ENCODE assay signal across 19 cellular contexts in the genomic region with DNA sequence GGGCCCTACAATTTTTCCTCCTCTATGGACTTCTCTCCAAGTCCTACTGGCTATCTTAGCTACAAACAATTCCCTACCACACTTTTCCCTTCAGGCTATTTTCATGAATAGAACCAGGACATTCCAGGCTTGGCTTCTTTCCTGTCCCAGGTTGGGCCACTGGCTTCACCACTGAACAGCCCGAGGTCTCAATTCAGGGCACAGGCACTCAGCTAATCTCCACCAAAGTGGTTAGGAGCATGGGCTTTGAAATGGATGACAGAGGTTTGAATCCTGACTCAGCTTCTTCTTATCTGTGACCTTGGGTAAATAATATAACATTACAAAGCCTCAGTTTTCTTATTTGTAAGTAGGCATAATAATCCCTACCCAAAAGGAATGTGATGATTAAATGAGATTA. TPM values are rescaled to one million over a fixed set of nuclear protein-coding genes. Genes with fewer than 3 reads are reported as not detected.
DNase-seq lines count a peak whose midpoint lies in the region; TF ChIP-seq lines count a peak whose summit lies in the region.
"Had no signal": no experiment of that assay in that cellular context is flagged by ENCODE, and none has a peak within 500 bp of the region (broad histone marks: within the 10 kb centered on the region; RNA-seq: fewer than 3 reads in every experiment).

No MANE protein-coding gene starts in this region.

- H3K79me2 ChIP-seq in mammary epithelial cell (ENCODE audit: insufficient read depth, low read length) (no peaks in the 10 kb centered on the region), parathyroid adenoma (no peaks in the 10 kb centered on the region)

- no peaks in the 10 kb centered on the region for H3K4me1 ChIP-seq in breast epithelium
- peaks cover 7% of the 10 kb centered on the region for H3K4me1 ChIP-seq in mammary epithelial cell (ENCODE audit: insufficient read depth, low read length)
- H3K4me1 ChIP-seq in parathyroid adenoma, result peaks cover 12% of the 10 kb centered on the region
- H3K4me1 ChIP-seq: HAP-1 had no signal

- TF ChIP-seq POLR2A in breast epithelium (IDR thresholded peaks at IDR 0.05), result no peak

- POLR2A ChIA-PET in MCF 10A (lab: Yijun Ruan, JAX), result interaction anchor here (0.6 to 2.0 kb wide), 3 partner anchors 32 to 875 kb away, joined by 3 to 7 read pairs (median 4); a partner anchor contains a TSS

- H2AFZ ChIP-seq in mammary epithelial cell (ENCODE audit: low read depth, low read length) (peak overlapping the region; percentile 32), parathyroid adenoma (peak overlapping the region; percentile 17)

- H3K9me3 ChIP-seq in breast epithelium, result no peaks in the 10 kb centered on the region
- H3K9me3 ChIP-seq in mammary epithelial cell (replicated peaks; ENCODE audit: insufficient read depth, low read length), result no peaks in the 10 kb centered on the region
- H3K9me3 ChIP-seq in parathyroid adenoma (ENCODE audit: control insufficient read depth, low read length), result no peaks in the 10 kb centered on the region
- H3K9me3 ChIP-seq: HAP-1, Peyer's patch had no signal

- H3K4me2 ChIP-seq in mammary epithelial cell (ENCODE audit: insufficient read depth, low read depth, low read length) (no peak overlapping the region), parathyroid adenoma (ENCODE audit: low read length) (peak overlapping the region; percentile 43)

- H3K9ac ChIP-seq in mammary epithelial cell (ENCODE audit: insufficient read depth, low read length) (no peak overlapping the region), parathyroid adenoma (no peak overlapping the region)

- H3K27me3 ChIP-seq in breast epithelium (no peaks in the 10 kb centered on the region), mammary epithelial cell (ENCODE audit: insufficient read depth, low read length) (no peaks in the 10 kb centered on the region), parathyroid adenoma (ENCODE audit: control insufficient read depth, insufficient read depth, low read length) (no peaks in the 10 kb centered on the region)
- H3K27me3 ChIP-seq: Peyer's patch had no signal

- H3K27me3 Mint-ChIP-seq in MCF 10A (ENCODE audit: insufficient read depth, unreplicated experiment), result no peaks in the 10 kb centered on the region

- H3K9me3 Mint-ChIP-seq in MCF 10A (ENCODE audit: unreplicated experiment), result no peaks in the 10 kb centered on the region

- dilution Hi-C loops in mammary epithelial cell (cut with HindIII; ENCODE audit: low sequenced_read_pairs), result no loop called here

- no peak overlapping the region for H3K4me3 Mint-ChIP-seq in MCF 10A (ENCODE audit: unreplicated experiment)
- H3K4me3 Mint-ChIP-seq: CD14-positive monocyte had no signal

- peak overlapping the region; percentile 44 to 48 for H3K27ac ChIP-seq in breast epithelium
- no peak overlapping the region for H3K27ac ChIP-seq in mammary epithelial cell (ENCODE audit: insufficient read depth, low read depth, low read length)
- peak overlapping the region; percentile 13 for H3K27ac ChIP-seq in parathyroid adenoma

- H3K4me1 Mint-ChIP-seq in MCF 10A (ENCODE audit: insufficient read depth, unreplicated experiment), result no peaks in the 10 kb centered on the region
- H3K4me1 Mint-ChIP-seq: CD14-positive monocyte had no signal

- H3K36me3 ChIP-seq in breast epithelium (no peaks in the 10 kb centered on the region), mammary epithelial cell (ENCODE audit: insufficient read depth, low read length) (no peaks in the 10 kb centered on the region), parathyroid adenoma (ENCODE audit: control insufficient read depth, insufficient read depth, low read length) (no peaks in the 10 kb centered on the region)
- H3K36me3 ChIP-seq: HAP-1, Peyer's patch had no signal

- peak in 1 of 2 donors; percentile 27 for DNase-seq in breast epithelium (ENCODE audit: low spot score in 2 of 2)
- DNase-seq in MCF 10A (ENCODE audit: unreplicated experiment), result no peak
- peak; percentile 46 for DNase-seq in NCI-H226
- peak; percentile 19 for DNase-seq in mammary epithelial cell
- no peak for DNase-seq in G401 (ENCODE audit: low spot score)
- DNase-seq in SIG-M5 treated with dmso at 0.1 percent for 504 hours (lab: John Stamatoyannopoulos, UW; ENCODE audit: unreplicated experiment), result no peak
- no peak for DNase-seq in epidermal melanocyte (ENCODE audit: insufficient read length, low spot score)
- DNase-seq: DMS79, NCI-H1092 treated with DMSO at 0.1 percent for 48 hours, NCI-H1694, NCI-H2107, NCI-H446 treated with DMSO at 0.1 percent for 48 hours, NCI-H774, Peyer's patch, SHP77 had no signal

- in situ Hi-C loops in mammary epithelial cell (cut with MboI; ENCODE audit: low sequenced_read_pairs in 2 of 2) (no loop called here), G401 (cut with HindIII; ENCODE audit: low sequenced_read_pairs) (no loop called here)

- CTCF ChIA-PET in MCF 10A (lab: Yijun Ruan, JAX), result interaction anchor here (0.5 to 1.1 kb wide), 6 partner anchors 17 to 185 kb away, joined by 3 to 6 read pairs (median 4); no protein-coding TSS in a partner anchor
- CTCF ChIA-PET in mammary epithelial cell (lab: Charles Lee; ENCODE audit: low non-redundant PET), result no interaction called here

- no peak overlapping the region for H3K27ac Mint-ChIP-seq in MCF 10A (ENCODE audit: low read depth, unreplicated experiment)
- H3K27ac Mint-ChIP-seq: CD14-positive monocyte had no signal

- no peak overlapping the region for H3K4me3 ChIP-seq in breast epithelium
- no peak overlapping the region for H3K4me3 ChIP-seq in mammary epithelial cell (replicated peaks in 1 of 3; ENCODE audit: insufficient read depth in 1 of 3, low read depth in 2 of 3, low read length in 3 of 3)
- no peak overlapping the region for H3K4me3 ChIP-seq in parathyroid adenoma (ENCODE audit: low read depth, low read length)
- H3K4me3 ChIP-seq: HAP-1, Peyer's patch had no signal

- H4K20me1 ChIP-seq in mammary epithelial cell (ENCODE audit: insufficient read depth, low read length), result no peaks in the 10 kb centered on the region

- TF ChIP-seq CTCF in breast epithelium (IDR thresholded peaks at IDR 0.05), result no peak
- no peak for TF ChIP-seq CTCF in MCF 10A (IDR thresholded peaks at IDR 0.05; ENCODE audit: unreplicated experiment)
- TF ChIP-seq CTCF in mammary epithelial cell (conservative IDR thresholded peaks at IDR 0.05 in 1 of 2, IDR thresholded peaks at IDR 0.05 in 1 of 2; ENCODE audit: extremely low read depth in 1 of 2, insufficient read depth in 1 of 2, low read depth in 1 of 2, low read length in 2 of 2), result no peak
- no peak for TF ChIP-seq CTCF in parathyroid adenoma (IDR thresholded peaks at IDR 0.05)

- intact Hi-C loops in breast epithelium (cut with DNase I; ENCODE audit: low total_unique reads), result no loop called here
- intact Hi-C loops in MCF 10A (cut with micrococcal nuclease), result no loop called here
- intact Hi-C loops in mammary epithelial cell (cut with micrococcal nuclease), result no loop called here

- H3K36me3 Mint-ChIP-seq in MCF 10A (ENCODE audit: insufficient read depth, unreplicated experiment), result no peaks in the 10 kb centered on the region
- H3K36me3 Mint-ChIP-seq: CD14-positive monocyte had no signal

- WGBS in mammary epithelial cell (ENCODE audit: low coverage, missing lambda C conversion rate), result 0% methylated on average over 1 of the region's 1 CpG

- BruUV-seq in MCF 10A (replicated peaks; lab: Mats Ljungman, UMichigan), result no TSS peak
- no TSS peak for BruUV-seq in mammary epithelial cell (replicated peaks; lab: Mats Ljungman, UMichigan)

RNA-seq across cellular contexts. Expression of gene ZNF629, which starts 50.9 kb away (rescaled TPM):
- total RNA-seq in breast epithelium, result 10 to 100 TPM in 2 of 3 donors, 1 to 10 TPM in 1; 9.4 to 16.2 (median 10.5) TPM
- 10.9 and 14.1 TPM in 2 replicates for total RNA-seq in MCF 10A (2022)
- 10 to 100 TPM; 13.6 to 19.2 TPM for total RNA-seq in mammary epithelial cell
- polyA plus RNA-seq in mammary epithelial cell, result 4.9 TPM
- 9.8 TPM for polyA minus RNA-seq in mammary epithelial cell
- total RNA-seq in G401 (2014; rRNA removed; shearing (Covaris generic)), result 18.4 and 27.6 TPM in 2 replicates

RNA-seq across cellular contexts. Expression of gene BCL7C, which starts 56.0 kb away (rescaled TPM):
- 10 to 100 TPM; 29.4 to 47.2 (median 36.2) TPM for total RNA-seq in breast epithelium
- total RNA-seq in MCF 10A (2022), result 32.0 and 33.9 TPM in 2 replicates
- total RNA-seq in mammary epithelial cell, result 10 to 100 TPM; 26.1 to 28.5 TPM
- polyA plus RNA-seq in mammary epithelial cell, result 22.5 TPM
- 1.7 TPM for polyA minus RNA-seq in mammary epithelial cell
- 58.1 and 89.3 TPM in 2 replicates for total RNA-seq in G401 (2014; rRNA removed; shearing (Covaris generic))

RNA-seq across cellular contexts. Expression of gene CTF1, which starts 58.5 kb away (rescaled TPM):
- total RNA-seq in breast epithelium, result 1 to 10 TPM; 2.6 to 4.5 (median 3.4) TPM
- total RNA-seq in MCF 10A (2022), result 3.6 and 4.1 TPM in 2 replicates
- 1 to 10 TPM in 1 of 2 donors, under 1 TPM in 1; 0.94 to 2.8 TPM for total RNA-seq in mammary epithelial cell
- polyA plus RNA-seq in mammary epithelial cell, result 2.1 TPM
- 3.3 TPM for polyA minus RNA-seq in mammary epithelial cell
- total RNA-seq in G401 (2014; rRNA removed; shearing (Covaris generic)), result 2.1 and 2.4 TPM in 2 replicates
- total RNA-seq: HT1080 had no signal
- polyA plus RNA-seq: CD14-positive monocyte had no signal

Comparison
In these comparisons a context has a peak if more than half of its experiments do, and no peak if none do; other contexts are left out.
1. DNase-seq: peak in NCI-H226 (single experiment) and mammary epithelial cell (single experiment); none in MCF 10A (single experiment), G401 (single experiment), SIG-M5 treated with dmso at 0.1 percent for 504 hours (single experiment) and epidermal melanocyte (single experiment).